ENCODE assay signal across 7 cellular contexts in the genomic region with DNA sequence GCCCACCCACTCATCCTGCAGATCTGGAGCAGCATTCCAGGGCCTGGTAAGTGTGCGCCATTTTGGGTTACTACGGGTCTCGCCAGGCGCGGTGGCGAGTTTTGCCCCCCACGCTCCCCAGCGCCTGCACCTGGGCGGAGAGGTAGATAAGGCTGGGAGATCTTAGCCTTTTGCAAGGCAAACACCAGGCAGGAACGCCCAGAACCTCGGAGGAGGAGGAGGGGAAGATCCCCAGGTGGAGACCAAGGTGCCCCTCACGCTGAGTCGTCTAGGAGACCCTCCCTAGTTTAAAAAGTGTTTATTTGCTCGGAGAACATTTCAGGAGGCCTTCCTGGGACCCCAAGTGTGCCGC. TPM values are rescaled to one million over a fixed set of nuclear protein-coding genes. Genes with fewer than 3 reads are reported as not detected.
DNase-seq lines count a peak whose midpoint lies in the region; ATAC-seq, FAIRE-seq and TF ChIP-seq lines count a peak whose summit lies in the region.

No MANE protein-coding gene starts in this region.

- H3K4me1 ChIP-seq in small intestine (ENCODE audit: control insufficient read depth in 2 of 2, insufficient read depth in 1 of 2, low read depth in 1 of 2, low read length in 1 of 2), result peaks cover 5 to 6% of the 10 kb centered on the region in 2 donors
- H3K4me1 ChIP-seq in effector memory CD4-positive, alpha-beta T cell (ENCODE audit: control insufficient read depth, insufficient read depth, low read length, poor library complexity, severe bottlenecking), result peaks cover 2% of the 10 kb centered on the region
- H3K4me1 ChIP-seq in foreskin keratinocyte, result peaks cover 5% of the 10 kb centered on the region

- FAIRE-seq in small intestine (lab: Jason Lieb, UNC), result no peak

- no peaks in the 10 kb centered on the region for H3K36me3 ChIP-seq in small intestine (ENCODE audit: control insufficient read depth in 2 of 2, insufficient read depth in 2 of 2, low read length in 2 of 2)
- H3K36me3 ChIP-seq in effector memory CD4-positive, alpha-beta T cell (ENCODE audit: control insufficient read depth, insufficient read depth, low read length), result no peaks in the 10 kb centered on the region

- H3K36me3 Mint-ChIP-seq in HFFc6 (ENCODE audit: low read depth) (no peaks in the 10 kb centered on the region), immature natural killer cell (no peaks in the 10 kb centered on the region)
- H3K36me3 Mint-ChIP-seq in activated naive CD8-positive, alpha-beta T cell treated with anti-CD3 and anti-CD28 coated beads, Interleukin-2, amount 50 U/mL, for 24 hours (ENCODE audit: low read depth), result no peaks in the 10 kb centered on the region

- H3K27ac ChIP-seq in small intestine (ENCODE audit: low read depth in 1 of 2, low read length in 1 of 2) (peak overlapping the region in 1 of 2 donors; percentile 18), foreskin keratinocyte (no peak overlapping the region)
- no peak overlapping the region for H3K27ac ChIP-seq in effector memory CD4-positive, alpha-beta T cell (ENCODE audit: insufficient read depth, low read length, poor library complexity, severe bottlenecking)

- H3K27me3 Mint-ChIP-seq in HFFc6 (ENCODE audit: insufficient read depth) (peaks cover 27% of the 10 kb centered on the region), immature natural killer cell (ENCODE audit: low read depth in 3 of 3) (peaks cover 0 to 19% (median 7%) of the 10 kb centered on the region in 3 donors)
- peaks cover 35% of the 10 kb centered on the region for H3K27me3 Mint-ChIP-seq in activated naive CD8-positive, alpha-beta T cell treated with anti-CD3 and anti-CD28 coated beads, Interleukin-2, amount 50 U/mL, for 24 hours

- H3K9me3 Mint-ChIP-seq in HFFc6 (no peaks in the 10 kb centered on the region), immature natural killer cell (no peaks in the 10 kb centered on the region)
- no peaks in the 10 kb centered on the region for H3K9me3 Mint-ChIP-seq in activated naive CD8-positive, alpha-beta T cell treated with anti-CD3 and anti-CD28 coated beads, Interleukin-2, amount 50 U/mL, for 24 hours

- H3K9me3 ChIP-seq in small intestine (ENCODE audit: control insufficient read depth, low read depth), result no peaks in the 10 kb centered on the region
- no peaks in the 10 kb centered on the region for H3K9me3 ChIP-seq in effector memory CD4-positive, alpha-beta T cell (ENCODE audit: control insufficient read depth, low read length)

- no peak for ATAC-seq in activated naive CD8-positive, alpha-beta T cell treated with anti-CD3 and anti-CD28 coated beads, Interleukin-2, amount 50 U/mL, for 24 hours
- no peak for ATAC-seq in HG03196 (IDR thresholded peaks at IDR 0.05; ENCODE audit: unreplicated experiment)
- no peak for ATAC-seq in foreskin keratinocyte

- TF ChIP-seq CTCF in HFFc6 (IDR thresholded peaks at IDR 0.05) (no peak), foreskin keratinocyte (conservative IDR thresholded peaks at IDR 0.05) (no peak)

- peak overlapping the region in 1 of 2 donors; percentile 70 for H3K4me3 ChIP-seq in small intestine (ENCODE audit: low read depth in 1 of 2, low read length in 2 of 2)
- H3K4me3 ChIP-seq in effector memory CD4-positive, alpha-beta T cell (ENCODE audit: insufficient read depth, low read depth, low read length, poor library complexity, severe bottlenecking), result no peak overlapping the region

- DNase-seq in HFFc6 (no peak), immature natural killer cell (no peak), small intestine (peak; percentile 28), foreskin keratinocyte (no peak)
- no peak for DNase-seq in activated naive CD8-positive, alpha-beta T cell treated with anti-CD3 and anti-CD28 coated beads, Interleukin-2, amount 50 U/mL, for 24 hours
- no peak for DNase-seq in effector memory CD4-positive, alpha-beta T cell

- no peak overlapping the region for H3K27ac Mint-ChIP-seq in HFFc6
- H3K27ac Mint-ChIP-seq in activated naive CD8-positive, alpha-beta T cell treated with anti-CD3 and anti-CD28 coated beads, Interleukin-2, amount 50 U/mL, for 24 hours, result no peak overlapping the region
- H3K27ac Mint-ChIP-seq in immature natural killer cell, result peak overlapping the region in 5 of 6 donors; percentile 48 to 89 (median 74)

- H3K4me1 Mint-ChIP-seq in HFFc6 (ENCODE audit: low read depth) (peaks cover 18% of the 10 kb centered on the region), immature natural killer cell (peaks cover 17 to 26% of the 10 kb centered on the region in 2 donors)
- peaks cover 12% of the 10 kb centered on the region for H3K4me1 Mint-ChIP-seq in activated naive CD8-positive, alpha-beta T cell treated with anti-CD3 and anti-CD28 coated beads, Interleukin-2, amount 50 U/mL, for 24 hours

- no peaks in the 10 kb centered on the region for H3K27me3 ChIP-seq in small intestine (ENCODE audit: control insufficient read depth in 2 of 2, insufficient read depth in 2 of 2, low read length in 2 of 2)
- peaks cover 21% of the 10 kb centered on the region for H3K27me3 ChIP-seq in effector memory CD4-positive, alpha-beta T cell (replicated peaks; ENCODE audit: control insufficient read depth, insufficient read depth, low read length, poor library complexity, severe bottlenecking)
- H3K27me3 ChIP-seq in foreskin keratinocyte, result peaks cover 22% of the 10 kb centered on the region

- 8 to 43% (median 37%) methylated on average over 15 of the region's 15 CpGs for WGBS in small intestine, 3 donors

- H3K4me3 Mint-ChIP-seq in HFFc6 (peak overlapping the region; percentile 59), immature natural killer cell (peak overlapping the region; percentile 76 to 92 (median 88))
- peak overlapping the region; percentile 22 for H3K4me3 Mint-ChIP-seq in activated naive CD8-positive, alpha-beta T cell treated with anti-CD3 and anti-CD28 coated beads, Interleukin-2, amount 50 U/mL, for 24 hours

RNA-seq across cellular contexts. Expression of a gene that starts 0.4 kb away (rescaled TPM):
- 1 to 10 TPM in 1 of 6 experiments, under 1 TPM in 4, not detected in 1; 0.38 to 1.3 (median 0.48) TPM for total RNA-seq in HFFc6 (2021; fragmentation: NEBNext Ultra II Directional; extraction: Animal tissue kit (Norgen Biotek cat#: 25700))
- polyA plus RNA-seq in immature natural killer cell (100 to 1,000 TPM in 1 of 3 donors, 10 to 100 TPM in 2; 70.8 to 292 (median 96.5) TPM), small intestine (100 to 1,000 TPM in 1 of 3 donors, 10 to 100 TPM in 2; 61.6 to 155 (median 70.4) TPM), foreskin keratinocyte (5.4 and 7.4 TPM in 2 replicates)
- total RNA-seq in foreskin keratinocyte, result 3.4 and 4.3 TPM in 2 replicates

Comparison
In these comparisons a context has a peak if more than half of its experiments do, and no peak if none do; other contexts are left out.
1. H3K27ac Mint-ChIP-seq: peak in immature natural killer cell (5 of 6); none in HFFc6 (single experiment) and activated naive CD8-positive, alpha-beta T cell treated with anti-CD3 and anti-CD28 coated beads, Interleukin-2, amount 50 U/mL, for 24 hours (single experiment).
2. H3K4me3 Mint-ChIP-seq: peak in every context shown above with its lines; median percentile 88 in immature natural killer cell; 59 in HFFc6; 22 in activated naive CD8-positive, alpha-beta T cell treated with anti-CD3 and anti-CD28 coated beads, Interleukin-2, amount 50 U/mL, for 24 hours.